In genomic region chr16:86580798-86581185, GRCh38 we compare ENCODE assay signal across 28 cellular contexts. TPM values are rescaled to one million over a fixed set of nuclear protein-coding genes. Genes with fewer than 3 reads are reported as not detected.
DNase-seq lines count a peak whose midpoint lies in the region; ATAC-seq, FAIRE-seq and TF ChIP-seq lines count a peak whose summit lies in the region.
"Had no signal": no experiment of that assay in that cellular context is flagged by ENCODE, and none has a peak within 500 bp of the region (broad histone marks: within the 10 kb centered on the region; RNA-seq: fewer than 3 reads in every experiment).

No MANE protein-coding gene starts in this region.

- peaks cover 36% of the 10 kb centered on the region for H3F3A ChIP-seq in GM23248 (ENCODE audit: insufficient read depth)

- DNase-seq in GM23248 (no peak), astrocyte (ENCODE audit: low read depth) (no peak), left kidney (ENCODE audit: low read depth, low spot score) (peak; percentile 69), thoracic aorta (ENCODE audit: low spot score) (no peak), AML-193 (lab: John Stamatoyannopoulos, UW) (no peak), NCI-H524 treated with DMSO at 0.1 percent for 48 hours (lab: John Stamatoyannopoulos, UW) (no peak), NCI-H446 treated with DMSO at 0.1 percent for 48 hours (lab: John Stamatoyannopoulos, UW) (no peak)
- DNase-seq: activated CD4-positive, alpha-beta T cell treated with anti-CD3 and anti-CD28 coated beads, Interleukin-2, amount 50 U/mL, for 48 hours; activated gamma-delta T cell; CD4-positive, CD25-positive, alpha-beta regulatory T cell; central memory CD4-positive, alpha-beta T cell; DMS153; effector memory CD4-positive, alpha-beta T cell; esophagus squamous epithelium; KG1; NCI-H146; NCI-H526 treated with DMSO at 0.1 percent for 48 hours; occipital lobe; retina; stimulated activated CD4-positive, alpha-beta T cell treated with anti-CD3 and anti-CD28 coated beads, Interleukin-15, amount 100 ng/mL, for 24 hours had no signal

- H3K9me3 ChIP-seq in GM23248 (ENCODE audit: low read depth): no peaks in the 10 kb centered on the region
- H3K9me3 ChIP-seq in astrocyte (ENCODE audit: insufficient read depth, low read depth, low read length): no peaks in the 10 kb centered on the region
- H3K9me3 ChIP-seq in thoracic aorta: no peaks in the 10 kb centered on the region
- H3K9me3 ChIP-seq: adrenal gland, esophagus squamous epithelium had no signal

- H3K9me2 ChIP-seq in GM23248 (ENCODE audit: insufficient read depth): no peaks in the 10 kb centered on the region

- H3K27me3 Mint-ChIP-seq in astrocyte (ENCODE audit: low read depth, unreplicated experiment): peaks cover 3% of the 10 kb centered on the region

- peaks cover 2% of the 10 kb centered on the region for H3K36me3 Mint-ChIP-seq in astrocyte (ENCODE audit: low read depth, unreplicated experiment)
- H3K36me3 Mint-ChIP-seq: CD4-positive, CD25-positive, alpha-beta regulatory T cell; memory B cell; WTC11 had no signal

- H3K4me1 Mint-ChIP-seq in astrocyte (ENCODE audit: low read depth, unreplicated experiment): peaks cover 40% of the 10 kb centered on the region

- H3K36me3 ChIP-seq in GM23248 (ENCODE audit: low read depth) (no peaks in the 10 kb centered on the region), astrocyte (ENCODE audit: insufficient read depth, low read length) (no peaks in the 10 kb centered on the region), thoracic aorta (no peaks in the 10 kb centered on the region)
- H3K36me3 ChIP-seq: adrenal gland, esophagus squamous epithelium had no signal

- no peaks in the 10 kb centered on the region for H3K27me3 ChIP-seq in GM23248 (replicated peaks; ENCODE audit: insufficient read depth)
- no peaks in the 10 kb centered on the region for H3K27me3 ChIP-seq in astrocyte (ENCODE audit: insufficient read depth, low read length)
- no peaks in the 10 kb centered on the region for H3K27me3 ChIP-seq in thoracic aorta (replicated peaks; ENCODE audit: insufficient read depth)

- peak overlapping the region; percentile 86 for H3K4me3 Mint-ChIP-seq in astrocyte (ENCODE audit: unreplicated experiment)
- H3K4me3 Mint-ChIP-seq: CD4-positive, CD25-positive, alpha-beta regulatory T cell; memory B cell; WTC11 had no signal

- peaks cover 60% of the 10 kb centered on the region for H3K4me1 ChIP-seq in GM23248 (ENCODE audit: insufficient read depth)
- H3K4me1 ChIP-seq in astrocyte (ENCODE audit: insufficient read depth, low read length): peaks cover 71% of the 10 kb centered on the region
- peaks cover 21 to 83% of the 10 kb centered on the region in 2 donors for H3K4me1 ChIP-seq in thoracic aorta (ENCODE audit: control insufficient read depth in 1 of 2, low read depth in 2 of 2)

- no peak overlapping the region for H2AFZ ChIP-seq in GM23248
- no peak overlapping the region for H2AFZ ChIP-seq in astrocyte (ENCODE audit: low read depth, low read length)

- H3K9ac ChIP-seq in GM23248 (peak overlapping the region; percentile 84), astrocyte (ENCODE audit: low read length) (peak overlapping the region; percentile 95)

- peak overlapping the region; percentile 86 for H3K27ac ChIP-seq in GM23248
- H3K27ac ChIP-seq in astrocyte (ENCODE audit: low read depth, low read length): peak overlapping the region; percentile 94
- H3K27ac ChIP-seq in thoracic aorta: peak overlapping the region; percentile 91 to 97
- H3K27ac ChIP-seq: esophagus squamous epithelium, SK-N-MC had no signal

- H4K20me1 ChIP-seq in GM23248 (ENCODE audit: insufficient read depth) (no peaks in the 10 kb centered on the region), astrocyte (ENCODE audit: insufficient read depth, low read length) (no peaks in the 10 kb centered on the region)

- H3K4me2 ChIP-seq in GM23248 (ENCODE audit: unreplicated experiment) (peak overlapping the region; percentile 99), astrocyte (ENCODE audit: low read length) (peak overlapping the region; percentile 90)

- H3K9me3 Mint-ChIP-seq in astrocyte (ENCODE audit: unreplicated experiment): peaks cover 3% of the 10 kb centered on the region
- H3K9me3 Mint-ChIP-seq: memory B cell, WTC11 had no signal

- WGBS in GM23248 (ENCODE audit: low coverage in 1 of 2, low lambda C conversion rate in 2 of 2, missing lambda C conversion rate in 2 of 2), 2 experiments: 57 to 66% methylated on average over 9 of the region's 9 CpGs

- no peak for FAIRE-seq in astrocyte (lab: Jason Lieb, UNC)
- FAIRE-seq: G401.6, GM18507 had no signal

- no peak for TF ChIP-seq CTCF in astrocyte (IDR thresholded peaks at IDR 0.05; ENCODE audit: insufficient read depth, low read depth, low read length)
- no peak for TF ChIP-seq CTCF in thoracic aorta (IDR thresholded peaks at IDR 0.05)

- in situ Hi-C loops in GM23248 (cut with MboI): loop anchor here (10.0 kb wide), 1 partner anchor 174 kb away; no protein-coding TSS in a partner anchor

- peak overlapping the region; percentile 81 for H3K4me3 ChIP-seq in GM23248
- peak overlapping the region; percentile 73 for H3K4me3 ChIP-seq in astrocyte (ENCODE audit: insufficient read depth, low read depth, low read length)
- H3K4me3 ChIP-seq in thoracic aorta: peak overlapping the region; percentile 76
- H3K4me3 ChIP-seq: adrenal gland, esophagus squamous epithelium, SK-N-MC had no signal

- H3K79me2 ChIP-seq in GM23248 (ENCODE audit: insufficient read depth) (peaks cover 58% of the 10 kb centered on the region), astrocyte (ENCODE audit: insufficient read depth, low read length) (peaks cover 77% of the 10 kb centered on the region)

- H3K27ac Mint-ChIP-seq in astrocyte (ENCODE audit: unreplicated experiment): peak overlapping the region; percentile 20
- H3K27ac Mint-ChIP-seq: CD4-positive, CD25-positive, alpha-beta regulatory T cell; memory B cell; WTC11 had no signal

- no peak for ATAC-seq in thoracic aorta (ENCODE audit: insufficient number of reproducible peaks, low FRiP score, low read depth)
- ATAC-seq in HG02798 (IDR thresholded peaks at IDR 0.05; ENCODE audit: poor library complexity, unreplicated experiment): no peak
- ATAC-seq: WTC11 had no signal

RNA-seq across cellular contexts. Expression of gene FOXL1, which starts 2.4 kb away (rescaled TPM):
- 13.0 and 14.5 TPM in 2 replicates for total RNA-seq in GM23248 (2014; rRNA removed; shearing (Covaris generic))
- 4.7 and 4.9 TPM in 2 replicates for polyA plus RNA-seq in GM23248 (2016; fragmentation: Nextera tagmentation; extraction: Ambion mirVana)
- total RNA-seq in astrocyte: 6.1 and 8.1 TPM in 2 replicates
- 10 to 100 TPM; 52.1 to 52.8 TPM for total RNA-seq in thoracic aorta
- total RNA-seq: CD4-positive, CD25-positive, alpha-beta regulatory T cell; T-helper 2 cell treated with Interferon-gamma antibody and Interleukin-4, amounts not matched to agents 100 ng/mL and 5 ng/mL, for 36 hours had no signal
- polyA plus RNA-seq: CD4-positive, CD25-positive, alpha-beta regulatory T cell had no signal

RNA-seq across cellular contexts. Expression of gene FOXC2, which starts 14.2 kb away (rescaled TPM):
- 0.51 and 1.2 TPM in 2 replicates for total RNA-seq in GM23248 (2014; rRNA removed; shearing (Covaris generic))
- 2.5 and 3.0 TPM in 2 replicates for polyA plus RNA-seq in GM23248 (2016; fragmentation: Nextera tagmentation; extraction: Ambion mirVana)
- total RNA-seq in astrocyte (15.8 and 15.9 TPM in 2 replicates), thoracic aorta (10 to 100 TPM; 54.5 to 60.7 TPM)
- total RNA-seq: CD4-positive, CD25-positive, alpha-beta regulatory T cell; T-helper 2 cell treated with Interferon-gamma antibody and Interleukin-4, amounts not matched to agents 100 ng/mL and 5 ng/mL, for 36 hours had no signal
- polyA plus RNA-seq: CD4-positive, CD25-positive, alpha-beta regulatory T cell had no signal

RNA-seq across cellular contexts. Expression of gene MTHFSD, which starts 25.8 kb away (rescaled TPM):
- 12.9 and 14.0 TPM in 2 replicates for total RNA-seq in GM23248 (2014; rRNA removed; shearing (Covaris generic))
- polyA plus RNA-seq in GM23248 (2016; fragmentation: Nextera tagmentation; extraction: Ambion mirVana): 12.4 and 14.0 TPM in 2 replicates
- 15.6 and 16.5 TPM in 2 replicates for total RNA-seq in astrocyte
- 10 to 100 TPM; 25.0 to 30.8 TPM for total RNA-seq in thoracic aorta
